1 cellular context compared by ENCODE assay signal in the genomic region with DNA sequence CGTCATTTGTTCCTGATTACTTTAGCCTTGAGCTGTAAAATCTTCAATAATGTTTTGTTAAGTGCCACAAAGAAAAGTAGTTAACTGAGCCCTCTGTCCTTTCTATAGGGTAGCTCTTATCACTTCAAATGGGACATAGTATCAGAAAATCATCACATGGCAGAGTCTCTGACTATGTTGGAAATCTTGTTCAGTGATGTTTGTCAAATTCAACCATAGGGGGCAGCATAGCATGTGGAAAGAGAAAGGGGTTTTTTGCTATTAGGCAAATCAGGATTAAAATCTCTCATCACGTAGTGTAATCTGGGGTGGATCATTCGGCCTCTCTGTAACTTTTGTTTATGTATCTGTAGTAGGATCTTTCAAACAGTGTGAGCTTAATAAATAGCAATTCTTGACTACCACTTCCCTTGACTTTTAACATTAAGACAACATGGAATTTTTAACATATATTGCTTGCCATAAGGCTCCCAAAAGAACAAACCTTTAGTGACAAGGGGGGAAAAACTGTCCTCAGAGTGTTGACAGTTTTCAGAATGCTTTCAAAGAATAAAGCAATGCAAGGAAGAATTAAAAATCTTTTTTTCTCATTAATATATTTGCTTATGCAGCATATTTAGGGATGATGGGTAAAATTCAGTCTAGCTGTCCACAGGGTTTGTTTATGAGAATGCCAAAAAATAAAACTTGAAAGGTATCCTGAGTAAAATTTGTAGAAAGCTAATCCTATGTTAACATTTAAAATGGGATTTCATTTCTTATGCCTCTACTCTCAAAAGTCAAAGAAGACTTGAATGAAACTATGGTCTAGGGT.
A peak's percentile ranks its signal among the peaks of the same experiment; 100 is the strongest.
TF ChIP-seq lines count a peak whose summit lies in the region.

No MANE protein-coding gene starts in this region.

TF ChIP-seq in H1, 55 proteins besides CTCF, POLR2A, EP300 and RAD21:
- TF ChIP-seq, protein P1, sequence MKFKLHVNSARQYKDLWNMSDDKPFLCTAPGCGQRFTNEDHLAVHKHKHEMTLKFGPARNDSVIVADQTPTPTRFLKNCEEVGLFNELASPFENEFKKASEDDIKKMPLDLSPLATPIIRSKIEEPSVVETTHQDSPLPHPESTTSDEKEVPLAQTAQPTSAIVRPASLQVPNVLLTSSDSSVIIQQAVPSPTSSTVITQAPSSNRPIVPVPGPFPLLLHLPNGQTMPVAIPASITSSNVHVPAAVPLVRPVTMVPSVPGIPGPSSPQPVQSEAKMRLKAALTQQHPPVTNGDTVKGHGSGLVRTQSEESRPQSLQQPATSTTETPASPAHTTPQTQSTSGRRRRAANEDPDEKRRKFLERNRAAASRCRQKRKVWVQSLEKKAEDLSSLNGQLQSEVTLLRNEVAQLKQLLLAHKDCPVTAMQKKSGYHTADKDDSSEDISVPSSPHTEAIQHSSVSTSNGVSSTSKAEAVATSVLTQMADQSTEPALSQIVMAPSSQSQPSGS (IDR thresholded peaks at IDR 0.05; ENCODE audit: low read length): no peak
- TF ChIP-seq JUND (IDR thresholded peaks at IDR 0.05; ENCODE audit: low read length) (no peak), HDAC2 (IDR thresholded peaks at IDR 0.05; ENCODE audit: borderline replicate concordance in 1 of 2, low read depth in 2 of 2, low read length in 2 of 2) (no peak), TAF1 (IDR thresholded peaks at IDR 0.05; ENCODE audit: low read depth, low read length) (no peak), SIN3A (conservative IDR thresholded peaks at IDR 0.05 in 1 of 2, IDR thresholded peaks at IDR 0.05 in 1 of 2; ENCODE audit: low read depth in 1 of 2, low read length in 2 of 2) (no peak), CHD1 (IDR thresholded peaks at IDR 0.05; ENCODE audit: low read depth, low read length) (no peak), MAFK (IDR thresholded peaks at IDR 0.05; ENCODE audit: low read depth, low read length) (0 out of 2 replicates have a peak, but pooled peaks have one; percentile 50), SP2 (IDR thresholded peaks at IDR 0.05; ENCODE audit: low read length) (no peak)
